In the genomic region with DNA sequence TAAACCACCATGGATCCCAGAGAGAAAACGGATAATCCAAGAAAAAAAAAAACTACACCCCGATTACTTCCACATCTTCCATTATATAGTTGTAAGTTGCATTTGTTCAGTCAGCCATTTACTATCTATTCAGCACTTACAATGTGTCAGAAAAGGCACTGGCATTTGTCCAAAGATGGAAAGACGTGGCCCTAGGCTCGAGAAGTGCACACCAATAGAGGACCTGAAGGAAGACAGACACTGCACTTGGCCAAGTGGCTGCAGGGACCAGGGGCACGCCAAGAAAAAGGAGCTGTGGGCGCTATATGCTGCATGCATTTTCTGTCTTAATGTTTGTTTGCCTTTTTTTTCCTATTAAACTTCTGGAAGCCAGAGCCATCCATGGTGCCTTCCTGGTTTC, we compare ENCODE assay signal across 2 cellular contexts.
TF ChIP-seq lines count a peak whose summit lies in the region.

No MANE protein-coding gene starts in this region.

TF ChIP-seq in IMR-90, 13 proteins besides CTCF, POLR2A, EP300 and RAD21:
- TF ChIP-seq USF2 (IDR thresholded peaks at IDR 0.05; ENCODE audit: low read depth, low read length) (no peak), RFX5 (IDR thresholded peaks at IDR 0.05; ENCODE audit: low read depth, low read length) (no peak), CEBPB (IDR thresholded peaks at IDR 0.05; ENCODE audit: low read depth, low read length) (no peak), BHLHE40 (IDR thresholded peaks at IDR 0.05; ENCODE audit: low read depth, low read length) (no peak), CHD1 (IDR thresholded peaks at IDR 0.05; ENCODE audit: low read depth, low read length) (no peak), FOS (IDR thresholded peaks at IDR 0.05; ENCODE audit: low read depth, low read length) (no peak), MAFK (IDR thresholded peaks at IDR 0.05; ENCODE audit: low read depth, low read length) (no peak), MXI1 (IDR thresholded peaks at IDR 0.05; ENCODE audit: borderline replicate concordance, low read depth, low read length) (no peak), MAZ (IDR thresholded peaks at IDR 0.05; ENCODE audit: borderline replicate concordance, low read depth, low read length) (no peak), SMC3 (IDR thresholded peaks at IDR 0.05; ENCODE audit: low read depth, low read length) (no peak), RCOR1 (IDR thresholded peaks at IDR 0.05; ENCODE audit: insufficient replicate concordance, low read length) (no peak), NFE2L2 (IDR thresholded peaks at IDR 0.05; ENCODE audit: low read depth, low read length) (no peak)
- TF ChIP-seq, protein P1, sequence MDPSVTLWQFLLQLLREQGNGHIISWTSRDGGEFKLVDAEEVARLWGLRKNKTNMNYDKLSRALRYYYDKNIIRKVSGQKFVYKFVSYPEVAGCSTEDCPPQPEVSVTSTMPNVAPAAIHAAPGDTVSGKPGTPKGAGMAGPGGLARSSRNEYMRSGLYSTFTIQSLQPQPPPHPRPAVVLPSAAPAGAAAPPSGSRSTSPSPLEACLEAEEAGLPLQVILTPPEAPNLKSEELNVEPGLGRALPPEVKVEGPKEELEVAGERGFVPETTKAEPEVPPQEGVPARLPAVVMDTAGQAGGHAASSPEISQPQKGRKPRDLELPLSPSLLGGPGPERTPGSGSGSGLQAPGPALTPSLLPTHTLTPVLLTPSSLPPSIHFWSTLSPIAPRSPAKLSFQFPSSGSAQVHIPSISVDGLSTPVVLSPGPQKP (IDR thresholded peaks at IDR 0.05; ENCODE audit: borderline replicate concordance, low read depth, low read length): no peak

TF ChIP-seq in HepG2, 621 proteins besides CTCF, POLR2A, EP300 and RAD21:
- TF ChIP-seq MTA1 (CRISPR knock-in tag; IDR thresholded peaks at IDR 0.05; ENCODE audit: borderline replicate concordance) (no peak), TRIM22 (IDR thresholded peaks at IDR 0.05) (no peak), ZNF251 (CRISPR knock-in tag; IDR thresholded peaks at IDR 0.05) (no peak), ZNF607 (CRISPR knock-in tag; IDR thresholded peaks at IDR 0.05; ENCODE audit: borderline replicate concordance) (no peak), ZSCAN20 (CRISPR knock-in tag; IDR thresholded peaks at IDR 0.05; ENCODE audit: borderline replicate concordance) (no peak), NBN (conservative IDR thresholded peaks at IDR 0.05) (no peak), MTA3 (CRISPR knock-in tag; IDR thresholded peaks at IDR 0.05) (no peak), WIZ (CRISPR knock-in tag; IDR thresholded peaks at IDR 0.05) (no peak), TRIM24 (CRISPR knock-in tag; IDR thresholded peaks at IDR 0.05) (no peak), ZEB1 (IDR thresholded peaks at IDR 0.05; ENCODE audit: insufficient replicate concordance, low read depth) (no peak)
